Comparison of ENCODE assay signal across 21 cellular contexts in the genomic region with DNA sequence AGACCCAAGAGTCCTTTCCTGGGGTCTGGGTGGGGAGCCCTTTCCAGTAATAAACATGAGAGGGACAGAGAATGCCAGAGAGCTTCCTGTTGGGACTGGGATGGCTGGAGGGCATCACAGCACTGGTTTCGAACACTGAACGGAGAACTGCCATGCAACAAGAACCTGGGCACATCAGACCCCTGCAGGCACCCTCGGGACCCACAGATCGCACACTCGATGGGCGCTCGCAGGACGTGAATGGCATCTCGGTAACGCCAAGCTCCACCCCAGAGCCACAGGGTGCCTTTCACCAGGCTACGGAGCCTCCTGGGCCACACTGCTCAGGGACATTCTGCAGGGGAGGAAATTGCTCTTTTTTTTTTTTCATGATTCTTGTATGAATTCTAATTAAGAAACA. TPM values are rescaled to one million over a fixed set of nuclear protein-coding genes. Genes with fewer than 3 reads are reported as not detected.
DNase-seq lines count a peak whose midpoint lies in the region; ATAC-seq and TF ChIP-seq lines count a peak whose summit lies in the region.
"Had no signal": no experiment of that assay in that cellular context is flagged by ENCODE, and none has a peak within 500 bp of the region (broad histone marks: within the 10 kb centered on the region; RNA-seq: fewer than 3 reads in every experiment).

No MANE protein-coding gene starts in this region.

- no peak overlapping the region for H3K27ac ChIP-seq in breast epithelium
- no peak overlapping the region for H3K27ac ChIP-seq in endodermal cell (ENCODE audit: low read depth, low read length)
- H3K27ac ChIP-seq in trophoblast cell (ENCODE audit: low read depth, low read length) = no peak overlapping the region
- H3K27ac ChIP-seq in uterus = no peak overlapping the region
- H3K27ac ChIP-seq: BLaER1, left lung had no signal

- peaks cover 13 to 26% of the 10 kb centered on the region in 2 donors for H3K9me3 ChIP-seq in breast epithelium
- H3K9me3 ChIP-seq in endodermal cell (ENCODE audit: control insufficient read depth, low read length) = peaks cover 25% of the 10 kb centered on the region
- peaks cover 7% of the 10 kb centered on the region for H3K9me3 ChIP-seq in trophoblast cell (ENCODE audit: insufficient read depth, low read depth, low read length)
- peaks cover 0 to 20% of the 10 kb centered on the region in 2 donors for H3K9me3 ChIP-seq in uterus
- H3K9me3 ChIP-seq: Caco-2 had no signal

- no peak overlapping the region for H2BK12ac ChIP-seq in trophoblast cell (ENCODE audit: low read length)

- no peaks in the 10 kb centered on the region for H3K79me2 ChIP-seq in trophoblast cell (ENCODE audit: control insufficient read depth, insufficient read depth, low read length, poor library complexity)

- POLR2A ChIA-PET in MCF 10A (lab: Yijun Ruan, JAX) = no interaction called here

- no peaks in the 10 kb centered on the region for H3K4me1 ChIP-seq in breast epithelium
- no peaks in the 10 kb centered on the region for H3K4me1 ChIP-seq in endodermal cell (ENCODE audit: control insufficient read depth, insufficient read depth, low read length)
- peaks cover 0 to 2% of the 10 kb centered on the region in 2 experiments for H3K4me1 ChIP-seq in trophoblast cell (ENCODE audit: control insufficient read depth in 1 of 2, insufficient read depth in 2 of 2, low read length in 2 of 2)
- peaks cover 0 to 8% of the 10 kb centered on the region in 2 donors for H3K4me1 ChIP-seq in uterus
- H3K4me1 ChIP-seq: BLaER1, Caco-2, left lung had no signal

- 86 to 95% methylated on average over 10 to 11 of the region's 11 CpGs for WGBS in endodermal cell (ENCODE audit: insufficient coverage in 1 of 2, insufficient read length in 1 of 2), 2 experiments
- WGBS in trophoblast cell (ENCODE audit: extremely low coverage, insufficient coverage, insufficient read length) = no CpG with 5 or more reads among the region's 11 CpGs

- no peak overlapping the region for H3K4ac ChIP-seq in trophoblast cell (ENCODE audit: low read depth, low read length)

- peak; percentile 10 to 20 for DNase-seq in breast epithelium (ENCODE audit: low spot score in 2 of 2)
- DNase-seq in MCF 10A (ENCODE audit: unreplicated experiment) = no peak
- DNase-seq in endodermal cell = peak; percentile 39
- no peak for DNase-seq in trophoblast cell
- peak; percentile 4 to 9 for DNase-seq in uterus
- DNase-seq in HCEC 1CT = no peak
- DNase-seq: activated CD4-positive, alpha-beta T cell treated with anti-CD3 and anti-CD28 coated beads, Interleukin-2, amount 10 ng/mL, durations not matched to agents 7 days and 5 days; Caco-2; effector memory CD8-positive, alpha-beta T cell; foreskin melanocyte; Kasumi-1; NCI-H187 treated with DMSO at 0.1 percent for 48 hours; NCI-H526 treated with DMSO at 0.1 percent for 48 hours; nephron progenitor cell; stimulated activated CD8-positive, alpha-beta memory T cell treated with anti-CD3 and anti-CD28 coated beads, Interleukin-4, amount 100 ng/mL, for 48 hours had no signal

- ATAC-seq in HG03571 (IDR thresholded peaks at IDR 0.05; ENCODE audit: unreplicated experiment) (no peak), GM21786 (IDR thresholded peaks at IDR 0.05; ENCODE audit: unreplicated experiment) (no peak)
- ATAC-seq: activated naive CD4-positive, alpha-beta T cell treated with anti-CD3 and anti-CD28 coated beads, Interleukin-2, amount 50 U/mL, for 72 hours; effector memory CD8-positive, alpha-beta T cell had no signal

- H3K27ac Mint-ChIP-seq in MCF 10A (ENCODE audit: low read depth, unreplicated experiment) (no peak overlapping the region), endodermal cell (no peak overlapping the region)
- H3K27ac Mint-ChIP-seq: activated CD4-positive, alpha-beta T cell treated with anti-CD3 and anti-CD28 coated beads, Interleukin-2, amount 10 ng/mL, durations not matched to agents 7 days and 5 days; activated naive CD4-positive, alpha-beta T cell treated with anti-CD3 and anti-CD28 coated beads, Interleukin-2, amount 50 U/mL, for 72 hours; activated T-helper 1 cell treated with anti-CD3 and anti-CD28 coated beads, Interleukin-12 subunit alpha, Interleukin-12 subunit beta, Interleukin-2, Interleukin-4 antibody, amounts not matched to agents 30 ng/mL and 10 ng/mL and 1 ng/mL, durations not matched to agents 14 hours and 24 hours and 36 hours; effector memory CD8-positive, alpha-beta T cell had no signal

- H4K12ac ChIP-seq in trophoblast cell (ENCODE audit: low read depth, low read length) = no peak overlapping the region

- no peaks in the 10 kb centered on the region for H3K27me3 ChIP-seq in breast epithelium
- no peaks in the 10 kb centered on the region for H3K27me3 ChIP-seq in endodermal cell (ENCODE audit: control insufficient read depth, insufficient read depth, low read length, poor library complexity, severe bottlenecking)
- no peaks in the 10 kb centered on the region for H3K27me3 ChIP-seq in trophoblast cell (ENCODE audit: insufficient read depth, low read length)
- H3K27me3 ChIP-seq in uterus = no peaks in the 10 kb centered on the region
- H3K27me3 ChIP-seq: BLaER1, left lung had no signal

- no peak overlapping the region for H3K18ac ChIP-seq in trophoblast cell (ENCODE audit: low read length)

- CTCF ChIA-PET in MCF 10A (lab: Yijun Ruan, JAX) = no interaction called here

- intact Hi-C loops in breast epithelium (cut with DNase I; ENCODE audit: low total_unique reads) (no loop called here), MCF 10A (cut with micrococcal nuclease) (no loop called here), uterus (cut with DNase I; ENCODE audit: low total_unique reads) (no loop called here)

- H2BK120ac ChIP-seq in trophoblast cell (ENCODE audit: insufficient read depth, low read length, poor library complexity) = no peak overlapping the region

- peaks cover 7% of the 10 kb centered on the region for H3K9me3 Mint-ChIP-seq in MCF 10A (ENCODE audit: unreplicated experiment)
- peaks cover 24% of the 10 kb centered on the region for H3K9me3 Mint-ChIP-seq in endodermal cell

- BruUV-seq in MCF 10A (replicated peaks; lab: Mats Ljungman, UMichigan) = no TSS peak

- H3K4me1 Mint-ChIP-seq in MCF 10A (ENCODE audit: insufficient read depth, unreplicated experiment) = no peaks in the 10 kb centered on the region
- no peaks in the 10 kb centered on the region for H3K4me1 Mint-ChIP-seq in endodermal cell
- H3K4me1 Mint-ChIP-seq: activated CD4-positive, alpha-beta T cell treated with anti-CD3 and anti-CD28 coated beads, Interleukin-2, amount 10 ng/mL, durations not matched to agents 7 days and 5 days had no signal

- H3K4me2 ChIP-seq in trophoblast cell (ENCODE audit: low read length) = no peak overlapping the region
- H3K4me2 ChIP-seq: BLaER1 had no signal

- H3K9ac ChIP-seq in endodermal cell (ENCODE audit: extremely low read depth, low read length, poor library complexity, severe bottlenecking) (no peak overlapping the region), trophoblast cell (ENCODE audit: low read length) (no peak overlapping the region)
- H3K9ac ChIP-seq: BLaER1 had no signal

- peak overlapping the region; percentile 7 for H4K8ac ChIP-seq in trophoblast cell (ENCODE audit: low read depth, low read length)

- H3K79me1 ChIP-seq in trophoblast cell (ENCODE audit: low read length) = no peaks in the 10 kb centered on the region

- no peak overlapping the region for H3K23ac ChIP-seq in trophoblast cell (ENCODE audit: low read length)

- TF ChIP-seq CTCF in breast epithelium (IDR thresholded peaks at IDR 0.05) (no peak), MCF 10A (IDR thresholded peaks at IDR 0.05; ENCODE audit: unreplicated experiment) (no peak), endodermal cell (conservative IDR thresholded peaks at IDR 0.05) (no peak), uterus (IDR thresholded peaks at IDR 0.05) (no peak)

- TF ChIP-seq POLR2A in breast epithelium (IDR thresholded peaks at IDR 0.05) (no peak), uterus (IDR thresholded peaks at IDR 0.05) (no peak)

- no peak overlapping the region for H3K14ac ChIP-seq in trophoblast cell (ENCODE audit: low read length)

- no peak overlapping the region for H4K91ac ChIP-seq in trophoblast cell (ENCODE audit: low read depth, low read length)

- no peak overlapping the region for H3K4me3 ChIP-seq in breast epithelium
- no peak overlapping the region for H3K4me3 ChIP-seq in endodermal cell (ENCODE audit: low read length)
- no peak overlapping the region for H3K4me3 ChIP-seq in trophoblast cell (ENCODE audit: low read depth, low read length)
- H3K4me3 ChIP-seq in uterus = no peak overlapping the region
- H3K4me3 ChIP-seq: BLaER1, left lung had no signal

- H3K4me3 Mint-ChIP-seq in MCF 10A (ENCODE audit: unreplicated experiment) = no peak overlapping the region
- H3K4me3 Mint-ChIP-seq in endodermal cell = no peak overlapping the region
- H3K4me3 Mint-ChIP-seq: activated CD4-positive, alpha-beta T cell treated with anti-CD3 and anti-CD28 coated beads, Interleukin-2, amount 10 ng/mL, durations not matched to agents 7 days and 5 days; activated T-helper 1 cell treated with anti-CD3 and anti-CD28 coated beads, Interleukin-12 subunit alpha, Interleukin-12 subunit beta, Interleukin-2, Interleukin-4 antibody, amounts not matched to agents 30 ng/mL and 10 ng/mL and 1 ng/mL, durations not matched to agents 14 hours and 24 hours and 36 hours; effector memory CD8-positive, alpha-beta T cell; nephron progenitor cell had no signal

- no peaks in the 10 kb centered on the region for H3K27me3 Mint-ChIP-seq in MCF 10A (ENCODE audit: insufficient read depth, unreplicated experiment)
- no peaks in the 10 kb centered on the region for H3K27me3 Mint-ChIP-seq in endodermal cell (ENCODE audit: insufficient read depth)
- H3K27me3 Mint-ChIP-seq: activated CD4-positive, alpha-beta T cell treated with anti-CD3 and anti-CD28 coated beads, Interleukin-2, amount 10 ng/mL, durations not matched to agents 7 days and 5 days; effector memory CD8-positive, alpha-beta T cell had no signal

- H2AFZ ChIP-seq in trophoblast cell (ENCODE audit: insufficient read depth, low read length, poor library complexity) = no peak overlapping the region

- H3K36me3 Mint-ChIP-seq in MCF 10A (ENCODE audit: insufficient read depth, unreplicated experiment) = peaks cover 37% of the 10 kb centered on the region
- peaks cover 50% of the 10 kb centered on the region for H3K36me3 Mint-ChIP-seq in endodermal cell (ENCODE audit: low read depth)

- H2AK5ac ChIP-seq in trophoblast cell (ENCODE audit: low read length) = no peak overlapping the region

- H3K36me3 ChIP-seq in breast epithelium = no peaks in the 10 kb centered on the region
- peaks cover 18% of the 10 kb centered on the region for H3K36me3 ChIP-seq in endodermal cell (ENCODE audit: control insufficient read depth, insufficient read depth, low read length)
- H3K36me3 ChIP-seq in trophoblast cell (ENCODE audit: control insufficient read depth in 1 of 2, insufficient read depth in 2 of 2, low read length in 2 of 2) = peaks cover 5 to 15% of the 10 kb centered on the region in 2 experiments
- no peaks in the 10 kb centered on the region for H3K36me3 ChIP-seq in uterus

- H2BK5ac ChIP-seq in trophoblast cell (ENCODE audit: low read depth, low read length, poor library complexity) = no peak overlapping the region

RNA-seq across cellular contexts. Expression of gene SLC66A2, which starts 25.1 kb away (rescaled TPM):
- 100 to 1,000 TPM in 1 of 3 donors, 10 to 100 TPM in 2; 45.2 to 141 (median 65.9) TPM for total RNA-seq in breast epithelium
- total RNA-seq in MCF 10A (2022) = 21.7 and 24.5 TPM in 2 replicates
- total RNA-seq in endodermal cell = 10 to 100 TPM; 30.3 to 32.4 TPM
- 16.2 TPM for polyA plus RNA-seq in endodermal cell (2013, experiment 1 of 2)
- 16.9 TPM for polyA plus RNA-seq in endodermal cell (2013, experiment 2 of 2)
- polyA plus RNA-seq in trophoblast cell (2013) = 11.7 and 12.7 TPM in 2 replicates
- 10 to 100 TPM; 20.3 to 42.5 (median 32.5) TPM for total RNA-seq in uterus

RNA-seq across cellular contexts. Expression of gene HSBP1L1, which starts 38.1 kb away (rescaled TPM):
- total RNA-seq in breast epithelium (10 to 100 TPM; 24.6 to 42.1 (median 38.3) TPM), MCF 10A (2022) (46.6 and 49.4 TPM in 2 replicates), endodermal cell (1 to 10 TPM; 2.6 to 2.7 TPM), uterus (10 to 100 TPM in 2 of 4 donors, 1 to 10 TPM in 2; 6.6 to 21.3 (median 15.0) TPM)
- 4.1 TPM for polyA plus RNA-seq in endodermal cell (2013, experiment 1 of 2)
- polyA plus RNA-seq in endodermal cell (2013, experiment 2 of 2) = 2.8 TPM
- polyA plus RNA-seq in trophoblast cell (2013) = 19.8 and 20.5 TPM in 2 replicates

Comparison
In these comparisons a context has a peak if more than half of its experiments do, and no peak if none do; other contexts are left out.
1. DNase-seq: peak in breast epithelium (2 of 2), endodermal cell (single experiment) and uterus (2 of 2); none in MCF 10A (single experiment), trophoblast cell (0 of 2) and HCEC 1CT (single experiment).